24 cellular contexts compared by ENCODE assay signal in the genomic region with DNA sequence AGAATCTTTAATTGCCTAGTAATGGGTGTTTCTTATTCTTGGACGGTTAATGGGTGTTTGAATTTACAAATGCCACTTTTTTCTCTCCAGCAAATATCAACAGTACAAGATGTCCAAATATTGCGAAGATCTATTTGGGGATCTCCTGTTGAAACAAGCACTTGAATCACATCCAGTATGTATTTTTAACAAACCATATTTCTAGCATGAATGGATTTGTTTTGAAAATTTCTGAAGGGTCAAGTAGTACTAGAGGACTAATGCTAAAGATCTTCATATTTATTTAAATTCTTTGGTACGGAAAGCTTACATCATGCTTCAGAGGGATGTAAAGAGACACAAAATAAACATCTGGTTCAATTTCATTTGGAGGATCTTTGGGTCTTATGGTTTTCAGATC.
"Had no signal": no experiment of that assay in that cellular context is flagged by ENCODE, and none has a peak within 500 bp of the region (broad histone marks: within the 10 kb centered on the region; RNA-seq: fewer than 3 reads in every experiment).

No MANE protein-coding gene starts in this region.

- H3K9me3 ChIP-seq: Peyer's patch, SJCRH30 had no signal

- H3K4me2 ChIP-seq: PC-9 had no signal

- H3K27ac ChIP-seq: PC-9, Peyer's patch, SJCRH30 had no signal

- ATAC-seq: HepG2, K562, Right ventricle myocardium inferior, SK-N-SH treated with all-trans-retinoic acid at 6 μM for 48 hours had no signal

- DNase-seq: NCI-H1092; NCI-H1105 treated with DMSO at 0.1 percent for 48 hours; NCI-H1417 treated with DMSO at 0.1 percent for 48 hours; NCI-H146; NCI-H1694 treated with DMSO at 0.1 percent for 48 hours; NCI-H1930; NCI-H2081; NCI-H2107; NCI-H2227 treated with DMSO at 0.1 percent for 48 hours; NCI-H446; NCI-H510A; NCI-H524 treated with DMSO at 0.1 percent for 48 hours; NCI-H69; NCI-H774; NK-92 treated with Interleukin-12 subunit alpha and Interleukin-12 subunit beta, amount 100 ng/mL, for 24 hours; OCI-M1; PC-9; Peyer's patch; SHP77 treated with DMSO at 0.1 percent for 48 hours; SJCRH30 had no signal

- H3K4me1 ChIP-seq: SJCRH30 had no signal

- H3K4me3 ChIP-seq: K562, PC-9, Peyer's patch, SJCRH30 had no signal

- H3K36me3 ChIP-seq: SJCRH30 had no signal

- H2AFZ ChIP-seq: PC-9 had no signal

- H3K27me3 ChIP-seq: Peyer's patch had no signal
